ENCODE assay signal across 10 cellular contexts in genomic region chr16:84215531-84215930, GRCh38. TPM values are rescaled to one million over a fixed set of nuclear protein-coding genes. Genes with fewer than 3 reads are reported as not detected.
"Had no signal": no experiment of that assay in that cellular context is flagged by ENCODE, and none has a peak within 500 bp of the region (broad histone marks: within the 10 kb centered on the region; RNA-seq: fewer than 3 reads in every experiment).

No MANE protein-coding gene starts in this region.

- H3K36me3 ChIP-seq: HAP-1 had no signal

- H3K36me3 Mint-ChIP-seq: IgD-negative memory B cell had no signal

- H3K27me3 Mint-ChIP-seq: IgD-negative memory B cell had no signal

- H3K27ac ChIP-seq: GM23248, HL-60 had no signal

- H3K9ac ChIP-seq: GM23248 had no signal

- H3K9me3 ChIP-seq: HAP-1 had no signal

- H3K4me3 ChIP-seq: GM23248, HAP-1 had no signal

- DNase-seq: GM23248, GOT3, H7, HFFc6 had no signal

- H3K4me1 ChIP-seq: HAP-1 had no signal

- H3K4me3 Mint-ChIP-seq: HFFc6, IgD-negative memory B cell had no signal

- H2AFZ ChIP-seq: GM23248 had no signal

- H3K27ac Mint-ChIP-seq: HFFc6, IgD-negative memory B cell had no signal

- H3K9me3 Mint-ChIP-seq: HFFc6, IgD-negative memory B cell had no signal

- H3K4me1 Mint-ChIP-seq: IgD-negative memory B cell had no signal

RNA-seq across cellular contexts. Expression of gene KCNG4, which starts 24.3 kb away (rescaled TPM):
- total RNA-seq: GM23248, H4, H7, HepG2, HFFc6, HT1080 had no signal
- polyA plus RNA-seq: GM23248, HepG2, IgD-negative memory B cell had no signal

RNA-seq across cellular contexts. Expression of gene ADAD2, which starts 24.6 kb away (rescaled TPM):
- total RNA-seq: GM23248, H4, H7, HepG2, HFFc6, HT1080 had no signal
- polyA plus RNA-seq: GM23248, HepG2, IgD-negative memory B cell had no signal
